Comparison of ENCODE assay signal across 39 cellular contexts in genomic region chr1:7860130-7860529, GRCh38. TPM values are rescaled to one million over a fixed set of nuclear protein-coding genes. Genes with fewer than 3 reads are reported as not detected.
"Had no signal": no experiment of that assay in that cellular context is flagged by ENCODE, and none has a peak within 500 bp of the region (broad histone marks: within the 10 kb centered on the region; RNA-seq: fewer than 3 reads in every experiment).

No MANE protein-coding gene starts in this region.

- H3K4me3 Mint-ChIP-seq: activated B cell treated with CpG ODN at 0.5 μM for 24 hours; activated CD4-positive, alpha-beta memory T cell treated with anti-CD3 and anti-CD28 coated beads for 36 hours; activated CD4-positive, alpha-beta T cell treated with anti-CD3 and anti-CD28 coated beads for 36 hours; activated CD4-positive, alpha-beta T cell treated with anti-CD3 and anti-CD28 coated beads, Interleukin-2, amount 10 ng/mL, durations not matched to agents 24 days and 14 days; activated CD8-positive, alpha-beta memory T cell treated with anti-CD3 and anti-CD28 coated beads, Interleukin-2, amount 10 ng/mL, durations not matched to agents 7 days and 5 days; activated CD8-positive, alpha-beta T cell treated with anti-CD3 and anti-CD28 coated beads, Interleukin-2, amount 10 ng/mL, durations not matched to agents 7 days and 5 days; activated naive CD4-positive, alpha-beta T cell treated with anti-CD3 and anti-CD28 coated beads for 36 hours; activated naive CD8-positive, alpha-beta T cell; activated T-helper 1 cell treated with anti-CD3 and anti-CD28 coated beads, Interleukin-12 subunit alpha, Interleukin-12 subunit beta, Interleukin-2, Interleukin-4 antibody, amounts not matched to agents 30 ng/mL and 10 ng/mL and 1 ng/mL, durations not matched to agents 14 hours and 24 hours and 36 hours; central memory CD8-positive, alpha-beta T cell; dendritic cell treated with granulocyte-macrophage colony-stimulating factor and Interleukin-4, amounts not matched to agents 40 ng/mL and 50 ng/mL, for 4 days; endodermal cell; T-cell; T-helper 1 cell treated with Interleukin-12 subunit alpha and Interleukin-12 subunit beta and Interleukin-4 antibody, amounts not matched to agents 30 μg/mL and 1 μg/mL, for 36 hours; T-helper 2 cell treated with Interferon-gamma antibody and Interleukin-4, amounts not matched to agents 5 μg/mL and 100 μg/mL, for 36 hours had no signal

- H3K27ac Mint-ChIP-seq: activated B cell treated with CpG ODN at 0.5 μM for 24 hours; activated CD4-positive, alpha-beta memory T cell treated with anti-CD3 and anti-CD28 coated beads for 36 hours; activated CD4-positive, alpha-beta T cell treated with anti-CD3 and anti-CD28 coated beads for 36 hours; activated CD4-positive, alpha-beta T cell treated with anti-CD3 and anti-CD28 coated beads, Interleukin-2, amount 10 ng/mL, durations not matched to agents 24 days and 14 days; activated CD8-positive, alpha-beta memory T cell treated with anti-CD3 and anti-CD28 coated beads, Interleukin-2, amount 10 ng/mL, durations not matched to agents 7 days and 5 days; activated CD8-positive, alpha-beta T cell treated with anti-CD3 and anti-CD28 coated beads, Interleukin-2, amount 10 ng/mL, durations not matched to agents 7 days and 5 days; activated naive CD4-positive, alpha-beta T cell treated with anti-CD3 and anti-CD28 coated beads for 36 hours; activated naive CD8-positive, alpha-beta T cell; activated T-helper 1 cell treated with anti-CD3 and anti-CD28 coated beads, Interleukin-12 subunit alpha, Interleukin-12 subunit beta, Interleukin-2, Interleukin-4 antibody, amounts not matched to agents 30 ng/mL and 10 ng/mL and 1 ng/mL, durations not matched to agents 14 hours and 24 hours and 36 hours; activated T-helper 2 cell treated with anti-CD3 and anti-CD28 coated beads, Interferon-gamma antibody, Interleukin-2, Interleukin-4, amounts not matched to agents 10 μg/mL and 5 μg/mL and 100 μg/mL, durations not matched to agents 14 hours and 24 hours and 36 hours; dendritic cell treated with granulocyte-macrophage colony-stimulating factor and Interleukin-4, amounts not matched to agents 40 ng/mL and 50 ng/mL, for 4 days; endodermal cell; T-cell; T-helper 1 cell treated with Interleukin-12 subunit alpha and Interleukin-12 subunit beta and Interleukin-4 antibody, amounts not matched to agents 30 μg/mL and 1 μg/mL, for 36 hours; T-helper 2 cell treated with Interferon-gamma antibody and Interleukin-4, amounts not matched to agents 5 μg/mL and 100 μg/mL, for 36 hours had no signal

- DNase-seq: activated B cell treated with CpG ODN at 0.5 μM for 24 hours; activated CD4-positive, alpha-beta memory T cell treated with anti-CD3 and anti-CD28 coated beads for 36 hours; activated CD4-positive, alpha-beta T cell treated with anti-CD3 and anti-CD28 coated beads for 36 hours; activated CD4-positive, alpha-beta T cell treated with anti-CD3 and anti-CD28 coated beads, Interleukin-2, amount 10 ng/mL, durations not matched to agents 24 days and 14 days; activated CD4-positive, CD25-positive, alpha-beta regulatory T cell treated with anti-CD3 and anti-CD28 coated beads, Interleukin-2, amount 50 U/mL, for 72 hours; activated CD8-positive, alpha-beta memory T cell treated with anti-CD3 and anti-CD28 coated beads, Interleukin-2, amount 10 ng/mL, durations not matched to agents 7 days and 5 days; activated CD8-positive, alpha-beta memory T cell treated with anti-CD3 and anti-CD28 coated beads, Interleukin-2, amount 50 U/mL, for 4 hours; activated CD8-positive, alpha-beta T cell treated with anti-CD3 and anti-CD28 coated beads, Interleukin-2, amount 10 ng/mL, durations not matched to agents 7 days and 5 days; activated effector memory CD4-positive, alpha-beta T cell treated with anti-CD3 and anti-CD28 coated beads, Interleukin-2, amount 50 U/mL, for 16 hours; activated naive CD4-positive, alpha-beta T cell treated with anti-CD3 and anti-CD28 coated beads for 36 hours; activated T-cell treated with anti-CD3 and anti-CD28 coated beads, Interleukin-2, amount 50 U/mL, for 1 hour; activated T-cell treated with anti-CD3 and anti-CD28 coated beads, Interleukin-2, amount 50 U/mL, for 48 hours; amniotic stem cell; anterior cingulate cortex; brain microvascular endothelial cell; dorsolateral prefrontal cortex; effector memory CD4-positive, alpha-beta T cell; endodermal cell; foreskin keratinocyte; gastrocnemius medialis; heart right ventricle; SW 1271; T-cell; T1000; WERI-Rb-1 had no signal

- H3K9me3 Mint-ChIP-seq: activated B cell treated with CpG ODN at 0.5 μM for 24 hours; activated CD4-positive, alpha-beta memory T cell treated with anti-CD3 and anti-CD28 coated beads for 36 hours; activated CD4-positive, alpha-beta T cell treated with anti-CD3 and anti-CD28 coated beads, Interleukin-2, amount 10 ng/mL, durations not matched to agents 24 days and 14 days; activated naive CD4-positive, alpha-beta T cell treated with anti-CD3 and anti-CD28 coated beads for 36 hours; activated T-helper 1 cell treated with anti-CD3 and anti-CD28 coated beads, Interleukin-12 subunit alpha, Interleukin-12 subunit beta, Interleukin-2, Interleukin-4 antibody, amounts not matched to agents 30 ng/mL and 10 ng/mL and 1 ng/mL, durations not matched to agents 14 hours and 24 hours and 36 hours; activated T-helper 2 cell treated with anti-CD3 and anti-CD28 coated beads, Interferon-gamma antibody, Interleukin-2, Interleukin-4, amounts not matched to agents 10 μg/mL and 5 μg/mL and 100 μg/mL, durations not matched to agents 14 hours and 24 hours and 36 hours; central memory CD8-positive, alpha-beta T cell; dendritic cell treated with granulocyte-macrophage colony-stimulating factor and Interleukin-4, amounts not matched to agents 40 ng/mL and 50 ng/mL, for 4 days; endodermal cell; T-cell; T-helper 1 cell treated with Interleukin-12 subunit alpha and Interleukin-12 subunit beta and Interleukin-4 antibody, amounts not matched to agents 30 μg/mL and 1 μg/mL, for 36 hours; T-helper 2 cell treated with Interferon-gamma antibody and Interleukin-4, amounts not matched to agents 5 μg/mL and 100 μg/mL, for 36 hours had no signal

- ATAC-seq: activated CD4-positive, alpha-beta T cell treated with anti-CD3 and anti-CD28 coated beads for 36 hours; activated CD8-positive, alpha-beta memory T cell treated with anti-CD3 and anti-CD28 coated beads, Interleukin-2, amount 10 ng/mL, durations not matched to agents 7 days and 5 days; activated CD8-positive, alpha-beta T cell treated with anti-CD3 and anti-CD28 coated beads, Interleukin-2, amount 10 ng/mL, durations not matched to agents 7 days and 5 days; esophagus mucosa; foreskin keratinocyte; gastrocnemius medialis; heart right ventricle; T-cell had no signal

- H3K27me3 Mint-ChIP-seq: activated B cell treated with CpG ODN at 0.5 μM for 24 hours; activated CD4-positive, alpha-beta memory T cell treated with anti-CD3 and anti-CD28 coated beads for 36 hours; activated CD8-positive, alpha-beta memory T cell treated with anti-CD3 and anti-CD28 coated beads, Interleukin-2, amount 10 ng/mL, durations not matched to agents 7 days and 5 days; central memory CD8-positive, alpha-beta T cell; T-cell had no signal

- H3K9me3 ChIP-seq: gastrocnemius medialis, heart right ventricle had no signal

- H3K36me3 Mint-ChIP-seq: activated CD4-positive, alpha-beta memory T cell treated with anti-CD3 and anti-CD28 coated beads for 36 hours; activated CD8-positive, alpha-beta memory T cell treated with anti-CD3 and anti-CD28 coated beads, Interleukin-2, amount 10 ng/mL, durations not matched to agents 7 days and 5 days; activated naive CD8-positive, alpha-beta T cell had no signal

RNA-seq across cellular contexts. Expression of gene UTS2, which starts 7.3 kb away (rescaled TPM):
- total RNA-seq: activated CD4-positive, alpha-beta memory T cell treated with anti-CD3 and anti-CD28 coated beads for 36 hours; activated CD4-positive, alpha-beta T cell treated with anti-CD3 and anti-CD28 coated beads for 36 hours; activated CD4-positive, alpha-beta T cell treated with anti-CD3 and anti-CD28 coated beads, Interleukin-2, amount 10 ng/mL, durations not matched to agents 24 days and 14 days; activated CD8-positive, alpha-beta memory T cell treated with anti-CD3 and anti-CD28 coated beads for 36 hours; activated naive CD4-positive, alpha-beta T cell treated with anti-CD3 and anti-CD28 coated beads for 36 hours; activated T-helper 1 cell treated with anti-CD3 and anti-CD28 coated beads, Interleukin-12 subunit alpha, Interleukin-12 subunit beta, Interleukin-2, Interleukin-4 antibody, amounts not matched to agents 30 ng/mL and 10 ng/mL and 1 ng/mL, durations not matched to agents 14 hours and 24 hours and 36 hours; activated T-helper 2 cell treated with anti-CD3 and anti-CD28 coated beads, Interferon-gamma antibody, Interleukin-2, Interleukin-4, amounts not matched to agents 10 μg/mL and 5 μg/mL and 100 μg/mL, durations not matched to agents 14 hours and 24 hours and 36 hours; astrocyte; bronchial epithelial cell; cardiac septum; cerebellum; endodermal cell; epithelial cell of proximal tubule; esophagus mucosa; foreskin keratinocyte; gastrocnemius medialis had no signal
